10 cellular contexts compared by ENCODE assay signal in the genomic region with DNA sequence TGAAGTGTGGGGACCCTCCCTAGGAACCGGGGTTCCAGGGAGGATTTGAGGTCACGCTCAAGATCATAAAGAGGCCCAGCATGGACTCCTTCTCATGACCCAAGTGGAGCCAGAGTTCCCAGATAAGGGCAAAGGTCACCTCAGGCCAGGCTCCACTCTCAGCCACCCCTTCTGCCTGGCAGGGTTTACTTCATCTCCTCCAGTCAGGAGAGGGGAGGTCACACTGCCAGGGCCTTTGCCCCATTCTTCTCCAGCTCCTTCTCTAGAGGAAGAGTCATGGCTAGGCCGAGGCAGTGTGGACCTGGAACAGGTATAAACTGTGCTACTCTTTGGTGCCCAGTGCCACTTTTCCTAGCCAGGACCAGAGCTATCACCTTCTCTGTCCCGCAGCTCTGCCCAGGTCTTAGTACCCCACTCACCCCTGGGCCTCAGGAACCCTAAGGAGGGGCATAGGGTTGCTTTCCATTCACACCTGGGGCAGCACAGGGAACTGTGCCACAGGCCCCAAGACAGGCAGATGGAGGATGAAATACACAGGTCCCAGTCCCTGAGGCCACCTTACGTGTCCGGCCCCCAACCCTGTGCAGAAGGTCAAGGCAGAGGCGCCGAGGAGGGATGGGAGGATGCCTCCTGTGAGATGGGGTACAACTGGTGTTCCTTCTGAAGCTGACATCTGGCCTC. TPM values are rescaled to one million over a fixed set of nuclear protein-coding genes. Genes with fewer than 3 reads are reported as not detected.
DNase-seq lines count a peak whose midpoint lies in the region; ATAC-seq, FAIRE-seq and TF ChIP-seq lines count a peak whose summit lies in the region.
"Had no signal": no experiment of that assay in that cellular context is flagged by ENCODE, and none has a peak within 500 bp of the region (broad histone marks: within the 10 kb centered on the region; RNA-seq: fewer than 3 reads in every experiment).

No MANE protein-coding gene starts in this region.

- BruUV-seq in MCF 10A (replicated peaks; lab: Mats Ljungman, UMichigan), result no TSS peak

- ATAC-seq in A549, result no peak
- peak; percentile 8 for ATAC-seq in HG02840 (IDR thresholded peaks at IDR 0.05; ENCODE audit: low FRiP score, unreplicated experiment)

- peak overlapping the region; percentile 71 for H3K4me3 Mint-ChIP-seq in MCF 10A (ENCODE audit: unreplicated experiment)

- H3K27me3 Mint-ChIP-seq in MCF 10A (ENCODE audit: insufficient read depth, unreplicated experiment), result no peaks in the 10 kb centered on the region

- peak overlapping the region; percentile 72 for H3K4me3 ChIP-seq in A549
- H3K4me3 ChIP-seq in mononuclear cell (ENCODE audit: low read length), result peak overlapping the region; percentile 48

- no peak for TF ChIP-seq CTCF in A549 (IDR thresholded peaks at IDR 0.05)
- TF ChIP-seq CTCF in MCF 10A (IDR thresholded peaks at IDR 0.05; ENCODE audit: unreplicated experiment), result no peak

- no peaks in the 10 kb centered on the region for H3K9me3 ChIP-seq in A549
- no peaks in the 10 kb centered on the region for H3K9me3 ChIP-seq in mononuclear cell (ENCODE audit: low read depth, low read length)

- peak overlapping the region; percentile 74 for H3K27ac Mint-ChIP-seq in MCF 10A (ENCODE audit: low read depth, unreplicated experiment)

- peaks cover 20% of the 10 kb centered on the region for H3K4me1 Mint-ChIP-seq in MCF 10A (ENCODE audit: insufficient read depth, unreplicated experiment)

- intact Hi-C loops in MCF 10A (cut with micrococcal nuclease), result no loop called here

- no peak for DNase-seq in A549 (ENCODE audit: low read depth in 1 of 2, low spot score in 1 of 2)
- no peak for DNase-seq in MCF 10A (ENCODE audit: unreplicated experiment)
- DNase-seq in islet precursor cell, result no peak
- DNase-seq in activated CD4-positive, CD25-positive, alpha-beta regulatory T cell (lab: John Stamatoyannopoulos, UW), result no peak
- no peak for DNase-seq in NCI-H82 treated with DMSO at 0.1 percent for 48 hours (lab: John Stamatoyannopoulos, UW; ENCODE audit: unreplicated experiment)
- no peak for DNase-seq in GM19239 (ENCODE audit: insufficient read length, low spot score)

- CTCF ChIA-PET in A549 (lab: Yijun Ruan, JAX) (interaction anchor here (0.7 to 8.4 kb wide), 5 partner anchors 18 to 58 kb away, joined by 3 to 55 read pairs (median 5); partner anchors contain the start of gene LRRC59), MCF 10A (lab: Yijun Ruan, JAX) (interaction anchor here (2.1 to 4.0 kb wide), 2 partner anchors 28 to 63 kb away, joined by 10 to 37 read pairs; partner anchors contain the start of gene LRRC59)

- H3K27me3 ChIP-seq in mononuclear cell (ENCODE audit: insufficient read depth, low read length), result no peaks in the 10 kb centered on the region

- no peak for TF ChIP-seq POLR2A in A549 (IDR thresholded peaks at IDR 0.05; ENCODE audit: low read length)

- no peak for TF ChIP-seq EP300 in A549 (IDR thresholded peaks at IDR 0.05)

- peaks cover 6% of the 10 kb centered on the region for H3K36me3 Mint-ChIP-seq in MCF 10A (ENCODE audit: insufficient read depth, unreplicated experiment)

- H3K4me1 ChIP-seq in A549 (peaks cover 27% of the 10 kb centered on the region), mononuclear cell (ENCODE audit: insufficient read depth, low read length) (peaks cover 52% of the 10 kb centered on the region)

- H3K27ac ChIP-seq in A549, result peak overlapping the region; percentile 77 to 90

- 96% methylated on average over 8 of the region's 8 CpGs for WGBS in A549 (ENCODE audit: missing lambda C conversion rate)

- H3K4me2 ChIP-seq in A549, result peak overlapping the region; percentile 92

- POLR2A ChIA-PET in A549 (lab: Yijun Ruan, JAX) (interaction anchor here (0.6 to 0.7 kb wide), 2 partner anchors 11 to 36 kb away, joined by 3 to 4 read pairs; no protein-coding TSS in a partner anchor), MCF 10A (lab: Yijun Ruan, JAX) (interaction anchor here (0.7 to 6.5 kb wide), 4 partner anchors 16 to 212 kb away, joined by 3 to 76 read pairs (median 40); partner anchors contain the start of gene LRRC59)

- no peak for TF ChIP-seq RAD21 in A549 (conservative IDR thresholded peaks at IDR 0.05 in 1 of 2, IDR thresholded peaks at IDR 0.05 in 1 of 2)

- no peaks in the 10 kb centered on the region for H3K9me3 Mint-ChIP-seq in MCF 10A (ENCODE audit: unreplicated experiment)

- FAIRE-seq in A549 (lab: Jason Lieb, UNC) (no peak), GM19239 (lab: Jason Lieb, UNC) (no peak)
- FAIRE-seq: colon had no signal

TF ChIP-seq in A549, 52 proteins besides CTCF, POLR2A, EP300 and RAD21 (continues in another document):
- no peak for TF ChIP-seq NPAS2 (CRISPR knock-in tag; IDR thresholded peaks at IDR 0.05; ENCODE audit: borderline replicate concordance)
- TF ChIP-seq MYC (IDR thresholded peaks at IDR 0.05; ENCODE audit: borderline replicate concordance, low read length), result no peak
- TF ChIP-seq SMC3 (IDR thresholded peaks at IDR 0.05), result no peak
- no peak for TF ChIP-seq JUNB (IDR thresholded peaks at IDR 0.05)
- no peak for TF ChIP-seq HOXA7 (CRISPR knock-in tag; IDR thresholded peaks at IDR 0.05)
- no peak for TF ChIP-seq MAFK (IDR thresholded peaks at IDR 0.05; ENCODE audit: partially characterized antibody)
- TF ChIP-seq FOXS1 (CRISPR knock-in tag; IDR thresholded peaks at IDR 0.05), result no peak
- no peak for TF ChIP-seq JUN (IDR thresholded peaks at IDR 0.05)
- TF ChIP-seq RNF2 (IDR thresholded peaks at IDR 0.05; ENCODE audit: borderline replicate concordance, low read depth), result no peak
- TF ChIP-seq POLR2AphosphoS2 (conservative IDR thresholded peaks at IDR 0.05; ENCODE audit: low read length), result no peak
- no peak for TF ChIP-seq HMGXB4 (CRISPR knock-in tag; IDR thresholded peaks at IDR 0.05; ENCODE audit: borderline replicate concordance)
- no peak for TF ChIP-seq HDAC2 (IDR thresholded peaks at IDR 0.05)
- TF ChIP-seq, protein P1, sequence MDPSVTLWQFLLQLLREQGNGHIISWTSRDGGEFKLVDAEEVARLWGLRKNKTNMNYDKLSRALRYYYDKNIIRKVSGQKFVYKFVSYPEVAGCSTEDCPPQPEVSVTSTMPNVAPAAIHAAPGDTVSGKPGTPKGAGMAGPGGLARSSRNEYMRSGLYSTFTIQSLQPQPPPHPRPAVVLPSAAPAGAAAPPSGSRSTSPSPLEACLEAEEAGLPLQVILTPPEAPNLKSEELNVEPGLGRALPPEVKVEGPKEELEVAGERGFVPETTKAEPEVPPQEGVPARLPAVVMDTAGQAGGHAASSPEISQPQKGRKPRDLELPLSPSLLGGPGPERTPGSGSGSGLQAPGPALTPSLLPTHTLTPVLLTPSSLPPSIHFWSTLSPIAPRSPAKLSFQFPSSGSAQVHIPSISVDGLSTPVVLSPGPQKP (IDR thresholded peaks at IDR 0.05; ENCODE audit: low read depth, low read length), result no peak

RNA-seq across cellular contexts. Expression of gene ACSF2, which starts 0.9 kb away (rescaled TPM):
- polyA plus RNA-seq in A549 (2011; rRNA removed) (28.9 and 33.6 TPM in 2 replicates), A549 (2017; fragmentation: RNase III; extraction: RNeasy Plus Mini Kit Qiagen cat#74134 plus additional on column Dnase treatment) (16.3 to 24.4 TPM (median 21.5 TPM) in 3 replicates)
- 14.0 and 17.2 TPM in 2 replicates for polyA plus RNA-seq in A549 (2012; cell fraction: cytosol; rRNA removed)
- 49.4 and 67.7 TPM in 2 replicates for polyA plus RNA-seq in A549 (2012; cell fraction: nucleus; rRNA removed)
- 45.1 and 48.8 TPM in 2 replicates for polyA minus RNA-seq in A549 (2011; rRNA and poly(A)+ RNA removed)
- total RNA-seq in MCF 10A (2022) (10.5 and 17.8 TPM in 2 replicates), mononuclear cell (5.6 TPM)

RNA-seq across cellular contexts. Expression of gene LRRC59, which starts 27.8 kb away (rescaled TPM):
- 228 and 237 TPM in 2 replicates for polyA plus RNA-seq in A549 (2011; rRNA removed)
- 137 and 149 TPM in 2 replicates for polyA plus RNA-seq in A549 (2012; cell fraction: cytosol; rRNA removed)
- 106 and 109 TPM in 2 replicates for polyA plus RNA-seq in A549 (2012; cell fraction: nucleus; rRNA removed)
- polyA plus RNA-seq in A549 (2017; fragmentation: RNase III; extraction: RNeasy Plus Mini Kit Qiagen cat#74134 plus additional on column Dnase treatment), result 200 to 226 TPM (median 209 TPM) in 3 replicates
- 204 and 235 TPM in 2 replicates for polyA minus RNA-seq in A549 (2011; rRNA and poly(A)+ RNA removed)
- 306 and 344 TPM in 2 replicates for total RNA-seq in MCF 10A (2022)
- 59.2 TPM for total RNA-seq in mononuclear cell

RNA-seq across cellular contexts. Expression of gene CHAD, which starts 43.5 kb away (rescaled TPM):
- not detected in 2 replicates for polyA plus RNA-seq in A549 (2011; rRNA removed)
- 0.03 TPM in 1 of 2 replicates, not detected in the other for polyA plus RNA-seq in A549 (2012; cell fraction: cytosol; rRNA removed)
- 0.04 TPM in 1 of 2 replicates, not detected in the other for polyA plus RNA-seq in A549 (2012; cell fraction: nucleus; rRNA removed)
- polyA plus RNA-seq in A549 (2017; fragmentation: RNase III; extraction: RNeasy Plus Mini Kit Qiagen cat#74134 plus additional on column Dnase treatment), result not detected in 3 replicates
- polyA minus RNA-seq in A549 (2011; rRNA and poly(A)+ RNA removed), result not detected in 2 replicates
- total RNA-seq in MCF 10A (2022), result not detected in 2 replicates
- not detected for total RNA-seq in mononuclear cell
- total RNA-seq: M059J had no signal

RNA-seq across cellular contexts. Expression of gene EME1, which starts 52.1 kb away (rescaled TPM):
- polyA plus RNA-seq in A549 (2011; rRNA removed) (26.3 and 29.9 TPM in 2 replicates), A549 (2017; fragmentation: RNase III; extraction: RNeasy Plus Mini Kit Qiagen cat#74134 plus additional on column Dnase treatment) (21.9 to 24.3 TPM (median 23.9 TPM) in 3 replicates)
- 19.5 and 20.9 TPM in 2 replicates for polyA plus RNA-seq in A549 (2012; cell fraction: cytosol; rRNA removed)
- polyA plus RNA-seq in A549 (2012; cell fraction: nucleus; rRNA removed), result 60.7 and 91.1 TPM in 2 replicates
- polyA minus RNA-seq in A549 (2011; rRNA and poly(A)+ RNA removed), result 15.2 and 16.9 TPM in 2 replicates
- total RNA-seq in MCF 10A (2022) (6.0 and 6.7 TPM in 2 replicates), mononuclear cell (0.52 TPM)

RNA-seq across cellular contexts. Expression of gene MRPL27, which starts 52.2 kb away (rescaled TPM):
- 149 and 173 TPM in 2 replicates for polyA plus RNA-seq in A549 (2011; rRNA removed)
- 195 and 246 TPM in 2 replicates for polyA plus RNA-seq in A549 (2012; cell fraction: cytosol; rRNA removed)
- polyA plus RNA-seq in A549 (2012; cell fraction: nucleus; rRNA removed), result 123 and 149 TPM in 2 replicates
- 155 to 170 TPM (median 156 TPM) in 3 replicates for polyA plus RNA-seq in A549 (2017; fragmentation: RNase III; extraction: RNeasy Plus Mini Kit Qiagen cat#74134 plus additional on column Dnase treatment)
- 72.7 and 86.1 TPM in 2 replicates for polyA minus RNA-seq in A549 (2011; rRNA and poly(A)+ RNA removed)
- total RNA-seq in MCF 10A (2022), result 57.2 and 71.5 TPM in 2 replicates
- 17.1 TPM for total RNA-seq in mononuclear cell
